ENCODE assay signal across 9 cellular contexts in genomic region chr10:119105155-119105554, GRCh38. TPM values are rescaled to one million over a fixed set of nuclear protein-coding genes. Genes with fewer than 3 reads are reported as not detected.
DNase-seq lines count a peak whose midpoint lies in the region; ATAC-seq and TF ChIP-seq lines count a peak whose summit lies in the region.
"Had no signal": no experiment of that assay in that cellular context is flagged by ENCODE, and none has a peak within 500 bp of the region (broad histone marks: within the 10 kb centered on the region; RNA-seq: fewer than 3 reads in every experiment).

No MANE protein-coding gene starts in this region.

- TSS peak; percentile 73 for BruUV-seq in HCT116 (replicated peaks; lab: Mats Ljungman, UMichigan)

- H3K9ac ChIP-seq in HCT116 (ENCODE audit: low read length): peak overlapping the region; percentile 79
- peak overlapping the region in 1 of 3 donors; percentile 65 for H3K9ac ChIP-seq in skeletal muscle tissue (ENCODE audit: low read depth in 1 of 3, low read length in 3 of 3)

- RAD21 ChIA-PET in HCT116 (lab: Charles Lee; ENCODE audit: low non-redundant PET in 1 of 2, low total read pairs in 2 of 2, uncharacterized antibody in 2 of 2, unreplicated experiment in 2 of 2): no interaction called here

- DNase-seq in HCT116 (ENCODE audit: low read depth, low spot score) (no peak), WERI-Rb-1 (no peak), foreskin keratinocyte (no peak)
- no peak for DNase-seq in stimulated activated CD4-positive, alpha-beta T cell treated with anti-CD3 and anti-CD28 coated beads, Interleukin-4, amount 100 ng/mL, for 4 hours
- DNase-seq: NCI-H2171 treated with DMSO at 0.1 percent for 48 hours had no signal

- ATAC-seq in HCT116 (no peak), foreskin keratinocyte (no peak), HG03521 (IDR thresholded peaks at IDR 0.05; ENCODE audit: unreplicated experiment) (no peak), HG03139 (IDR thresholded peaks at IDR 0.05; ENCODE audit: unreplicated experiment) (no peak), HG02970 (IDR thresholded peaks at IDR 0.05; ENCODE audit: low FRiP score, unreplicated experiment) (no peak)

- 0 out of 4 replicates have a peak, but pooled peaks cover 0 to 2% of the 10 kb centered on the region in 2 experiments for H3K36me3 ChIP-seq in HCT116 (ENCODE audit: control insufficient read depth in 1 of 2, insufficient read depth in 2 of 2, low read length in 2 of 2)
- H3K36me3 ChIP-seq in WERI-Rb-1: peaks cover 20% of the 10 kb centered on the region
- peaks cover 0 to 8% (median 0%) of the 10 kb centered on the region in 3 donors for H3K36me3 ChIP-seq in skeletal muscle tissue (ENCODE audit: control insufficient read depth in 3 of 3, insufficient read depth in 3 of 3, low read length in 3 of 3)

- H4K20me1 ChIP-seq in HCT116 (ENCODE audit: insufficient read depth): no peaks in the 10 kb centered on the region

- H3K4me1 ChIP-seq in HCT116 (ENCODE audit: control insufficient read depth in 1 of 2, insufficient read depth in 2 of 2, low read length in 2 of 2): peaks cover 4 to 21% of the 10 kb centered on the region in 2 experiments
- peaks cover 15% of the 10 kb centered on the region for H3K4me1 ChIP-seq in foreskin keratinocyte
- peaks cover 8 to 10% (median 9%) of the 10 kb centered on the region in 3 donors for H3K4me1 ChIP-seq in skeletal muscle tissue (ENCODE audit: control insufficient read depth in 3 of 3, insufficient read depth in 3 of 3, low read length in 3 of 3)

- H3K79me2 ChIP-seq in HCT116 (ENCODE audit: insufficient read depth, low read length): peaks cover 12% of the 10 kb centered on the region

- H3K4me3 ChIP-seq in HCT116 (replicated peaks in 1 of 2; ENCODE audit: low read depth in 1 of 2, low read length in 2 of 2): peak overlapping the region; percentile 82 to 90
- peak overlapping the region; percentile 54 for H3K4me3 ChIP-seq in WERI-Rb-1 (ENCODE audit: low read depth, low read length)
- H3K4me3 ChIP-seq in skeletal muscle tissue (ENCODE audit: low read length in 3 of 3): peak overlapping the region in 2 of 3 donors; percentile 78 to 81

- POLR2A ChIA-PET in HCT116 (lab: Charles Lee): interaction anchor here (0.6 to 0.7 kb wide), 2 partner anchors 18 to 64 kb away, joined by 3 read pairs; no protein-coding TSS in a partner anchor

- no peak for TF ChIP-seq CTCF in HCT116 (IDR thresholded peaks at IDR 0.05 in 2 of 3, conservative IDR thresholded peaks at IDR 0.05 in 1 of 3; ENCODE audit: borderline replicate concordance in 1 of 3, insufficient read depth in 1 of 3, low read depth in 2 of 3, low read length in 2 of 3)
- TF ChIP-seq CTCF in WERI-Rb-1 (IDR thresholded peaks at IDR 0.05; ENCODE audit: low read depth, low read length): no peak
- no peak for TF ChIP-seq CTCF in foreskin keratinocyte (conservative IDR thresholded peaks at IDR 0.05)

- H3K27ac ChIP-seq in HCT116 (ENCODE audit: low read depth, low read length) (no peak overlapping the region), WERI-Rb-1 (no peak overlapping the region), foreskin keratinocyte (peak overlapping the region; percentile 30), skeletal muscle tissue (ENCODE audit: low read depth, low read length) (no peak overlapping the region)

- H3K9me3 ChIP-seq in HCT116 (ENCODE audit: control insufficient read depth in 1 of 2, insufficient read depth in 1 of 2, low read depth in 1 of 2, low read length in 2 of 2) (no peaks in the 10 kb centered on the region), WERI-Rb-1 (ENCODE audit: severe bottlenecking) (no peaks in the 10 kb centered on the region), skeletal muscle tissue (ENCODE audit: control insufficient read depth in 3 of 3, low read length in 3 of 3) (no peaks in the 10 kb centered on the region)

- intact Hi-C loops in HCT116 (cut with micrococcal nuclease): no loop called here

- no peaks in the 10 kb centered on the region for H3K27me3 ChIP-seq in HCT116 (ENCODE audit: insufficient read depth, low read length)
- H3K27me3 ChIP-seq in WERI-Rb-1 (ENCODE audit: insufficient read depth, low read depth, severe bottlenecking): no peaks in the 10 kb centered on the region
- no peaks in the 10 kb centered on the region for H3K27me3 ChIP-seq in foreskin keratinocyte
- no peaks in the 10 kb centered on the region for H3K27me3 ChIP-seq in skeletal muscle tissue (ENCODE audit: control insufficient read depth in 3 of 3, insufficient read depth in 3 of 3, low read length in 3 of 3)

- TF ChIP-seq RAD21 in HCT116 (IDR thresholded peaks at IDR 0.05; ENCODE audit: low read depth): no peak

- no peaks in the 10 kb centered on the region for H3K9me2 ChIP-seq in HCT116 (ENCODE audit: insufficient read depth)

- TF ChIP-seq POLR2A in HCT116 (IDR thresholded peaks at IDR 0.05; ENCODE audit: borderline replicate concordance, extremely low read depth, insufficient read depth, insufficient read length): no peak

- peak overlapping the region; percentile 99 for H3K4me2 ChIP-seq in HCT116 (ENCODE audit: low read length)

- CTCF ChIA-PET in HCT116 (lab: Charles Lee): no interaction called here

- H2AFZ ChIP-seq in HCT116 (ENCODE audit: low read depth, low read length, poor library complexity, severe bottlenecking): no peak overlapping the region

TF ChIP-seq in HCT116, 20 proteins besides CTCF, POLR2A, EP300 and RAD21:
- TF ChIP-seq, protein P1, sequence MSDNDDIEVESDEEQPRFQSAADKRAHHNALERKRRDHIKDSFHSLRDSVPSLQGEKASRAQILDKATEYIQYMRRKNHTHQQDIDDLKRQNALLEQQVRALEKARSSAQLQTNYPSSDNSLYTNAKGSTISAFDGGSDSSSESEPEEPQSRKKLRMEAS (IDR thresholded peaks at IDR 0.05): no peak
- TF ChIP-seq POLR2AphosphoS5 (IDR thresholded peaks at IDR 0.05; ENCODE audit: low read depth, low read length): no peak
TF ChIP-seq in HCT116: peak in this region for 0.

RNA-seq across cellular contexts. Expression of gene DENND10, which starts 1.2 kb away (rescaled TPM):
- total RNA-seq in HCT116 (2021; ENCODE audit: unreplicated experiment): 47.5 TPM
- 28.2 and 32.2 TPM in 2 replicates for polyA plus RNA-seq in HCT116 (2012)
- 49.8 and 52.6 TPM in 2 replicates for total RNA-seq in foreskin keratinocyte
- polyA plus RNA-seq in foreskin keratinocyte: 21.8 and 23.3 TPM in 2 replicates
- 14.6 TPM for total RNA-seq in skeletal muscle tissue

RNA-seq across cellular contexts. Expression of gene EIF3A, which starts 24.5 kb away (rescaled TPM):
- total RNA-seq in HCT116 (2021; ENCODE audit: unreplicated experiment): 271 TPM
- 137 and 168 TPM in 2 replicates for polyA plus RNA-seq in HCT116 (2012)
- total RNA-seq in foreskin keratinocyte: 152 and 172 TPM in 2 replicates
- polyA plus RNA-seq in foreskin keratinocyte: 33.0 and 41.1 TPM in 2 replicates
- 59.5 TPM for total RNA-seq in skeletal muscle tissue
